ENCODE assay signal across 15 cellular contexts in the genomic region with DNA sequence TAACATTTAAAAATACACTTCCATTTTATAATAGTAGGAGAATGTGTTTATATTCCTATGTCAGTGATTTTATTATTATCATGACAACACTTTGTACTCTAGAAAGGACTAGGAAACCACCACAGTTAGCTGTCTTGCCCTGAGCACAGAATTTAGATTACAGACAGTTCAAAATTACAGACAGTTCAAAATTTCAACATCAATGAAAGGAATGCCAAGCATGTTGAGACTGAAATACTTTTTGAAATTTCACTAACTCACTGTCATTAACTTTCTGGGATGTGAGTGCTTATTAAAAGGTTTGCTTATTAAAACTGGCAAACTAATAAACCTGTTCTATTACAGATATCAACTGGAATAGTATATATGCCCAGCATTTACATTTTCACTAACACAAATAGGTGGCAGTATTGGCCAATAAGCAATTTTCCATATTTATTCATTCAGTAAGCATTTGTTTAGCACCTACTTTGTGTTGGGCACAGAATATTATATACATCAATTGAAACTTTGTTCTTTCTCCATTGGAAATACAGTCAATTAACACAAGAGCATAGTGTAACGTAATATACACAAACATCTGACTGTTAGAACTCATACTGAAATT.
DNase-seq lines count a peak whose midpoint lies in the region; ATAC-seq, FAIRE-seq and TF ChIP-seq lines count a peak whose summit lies in the region.
"Had no signal": no experiment of that assay in that cellular context is flagged by ENCODE, and none has a peak within 500 bp of the region (broad histone marks: within the 10 kb centered on the region; RNA-seq: fewer than 3 reads in every experiment).

No MANE protein-coding gene starts in this region.

- no peak for ATAC-seq in GM18861 (IDR thresholded peaks at IDR 0.05; ENCODE audit: unreplicated experiment)
- ATAC-seq: stimulated activated effector memory CD8-positive, alpha-beta T cell treated with anti-CD3 and anti-CD28 coated beads, Interleukin-12 subunit alpha, Interleukin-12 subunit beta, amount 100 ng/mL, for 72 hours had no signal

- H3K27ac ChIP-seq in AG04450 (ENCODE audit: low read depth, low read length) = no peak overlapping the region
- H3K27ac ChIP-seq in kidney (ENCODE audit: low read depth in 2 of 2, low read length in 2 of 2) = no peak overlapping the region
- H3K27ac ChIP-seq in adrenal gland = no peak overlapping the region
- H3K27ac ChIP-seq in dorsolateral prefrontal cortex = no peak overlapping the region
- H3K27ac ChIP-seq: colonic mucosa, Peyer's patch, prostate gland had no signal

- H3K4me1 ChIP-seq in kidney (ENCODE audit: control insufficient read depth in 1 of 2, insufficient read depth in 1 of 2, low read depth in 1 of 2, low read length in 2 of 2) (no peaks in the 10 kb centered on the region), adrenal gland (replicated peaks in 1 of 2) (peaks cover 0 to 10% of the 10 kb centered on the region in 2 donors)
- H3K4me1 ChIP-seq: colonic mucosa, Peyer's patch, prostate gland had no signal

- H3K27me3 ChIP-seq in AG04450 (ENCODE audit: control insufficient read depth, insufficient read depth, low read length) (no peaks in the 10 kb centered on the region), adrenal gland (no peaks in the 10 kb centered on the region), dorsolateral prefrontal cortex (no peaks in the 10 kb centered on the region)
- H3K27me3 ChIP-seq: colonic mucosa, Peyer's patch had no signal

- H3K9ac ChIP-seq in kidney (ENCODE audit: low read length in 2 of 2) = no peak overlapping the region

- TF ChIP-seq CTCF in AG04450 (IDR thresholded peaks at IDR 0.05; ENCODE audit: low read depth, low read length) (0 out of 2 replicates have a peak, but pooled peaks have one; percentile 7), kidney (IDR thresholded peaks at IDR 0.05; ENCODE audit: borderline replicate concordance, extremely low read depth, insufficient read depth) (no peak), adrenal gland (IDR thresholded peaks at IDR 0.05) (peak in 1 of 6 experiments; percentile 11), dorsolateral prefrontal cortex (IDR thresholded peaks at IDR 0.05 in 54 of 56, conservative IDR thresholded peaks at IDR 0.05 in 2 of 56; ENCODE audit: low read depth in 1 of 56, partially characterized antibody in 56 of 56) (no peak)

- H3K4me3 ChIP-seq in AG04450 (ENCODE audit: low read depth, low read length) (no peak overlapping the region), kidney (ENCODE audit: low read length in 2 of 2) (no peak overlapping the region), adrenal gland (no peak overlapping the region), dorsolateral prefrontal cortex (no peak overlapping the region)
- H3K4me3 ChIP-seq: colonic mucosa, Peyer's patch, prostate gland had no signal

- intact Hi-C loops in kidney (cut with DNase I) (no loop called here), adrenal gland (cut with DNase I) (no loop called here), dorsolateral prefrontal cortex (cut with DNase I) (loop anchor here in 1 of 2 donors (10.0 kb wide), 1 partner anchor 252 kb away; no protein-coding TSS in a partner anchor)

- WGBS in adrenal gland, 4 donors = 92 to 100% (median 94%) methylated on average over 1 of the region's 1 CpG

- no peak for DNase-seq in AG04450 (ENCODE audit: low read depth, low spot score)
- DNase-seq in HCEC 1CT = peak; percentile 9
- DNase-seq in kidney = no peak
- DNase-seq in adrenal gland = no peak
- no peak for DNase-seq in dorsolateral prefrontal cortex
- DNase-seq in HEK293T (ENCODE audit: extremely low spot score) = no peak
- DNase-seq: colonic mucosa; islet precursor cell; stimulated activated CD4-positive, alpha-beta T cell treated with anti-CD3 and anti-CD28 coated beads, Interleukin-2, amount 100 ng/mL, for 24 hours; T-helper 2 cell had no signal

- no peaks in the 10 kb centered on the region for H3K36me3 ChIP-seq in kidney (ENCODE audit: control insufficient read depth in 1 of 2, insufficient read depth in 2 of 2, low read length in 2 of 2)
- no peaks in the 10 kb centered on the region for H3K36me3 ChIP-seq in adrenal gland (replicated peaks in 1 of 2)
- H3K36me3 ChIP-seq: colonic mucosa, Peyer's patch, prostate gland had no signal

- CTCF ChIA-PET in AG04450 (lab: Charles Lee) = interaction anchor here (0.8 to 1.5 kb wide), 3 partner anchors 12 to 145 kb away, joined by 3 to 4 read pairs (median 3); no protein-coding TSS in a partner anchor
- CTCF ChIA-PET in HEK293T (lab: Yijun Ruan, JAX) = interaction anchor here (0.6 kb wide), 1 partner anchor 35 kb away, joined by 3 read pairs; no protein-coding TSS in a partner anchor

- H3K9me3 ChIP-seq in AG04450 (ENCODE audit: control insufficient read depth, insufficient read depth, low read length) (no peaks in the 10 kb centered on the region), kidney (ENCODE audit: control insufficient read depth in 1 of 2, low read length in 2 of 2) (no peaks in the 10 kb centered on the region), adrenal gland (replicated peaks in 1 of 3) (peaks cover 0 to 5% (median 0%) of the 10 kb centered on the region in 3 donors)
- H3K9me3 ChIP-seq: colonic mucosa, Peyer's patch, prostate gland had no signal

- TF ChIP-seq POLR2A in adrenal gland (IDR thresholded peaks at IDR 0.05) = no peak

- POLR2A ChIA-PET in AG04450 (lab: Yijun Ruan, JAX) = interaction anchor here (0.9 kb wide), 1 partner anchor 9 kb away, joined by 3 read pairs; no protein-coding TSS in a partner anchor
- POLR2A ChIA-PET in HEK293T (lab: Yijun Ruan, JAX) = no interaction called here

- FAIRE-seq in TTC549 (lab: Jason Lieb, UNC) (peak; percentile 7), kidney (lab: Jason Lieb, UNC) (peak; percentile 6)

TF ChIP-seq in HEK293T, 16 proteins besides CTCF, POLR2A, EP300 and RAD21:
- no peak for TF ChIP-seq TARDBP (IDR thresholded peaks at IDR 0.05)
- TF ChIP-seq ARNT (IDR thresholded peaks at IDR 0.05) = no peak
- no peak for TF ChIP-seq CTBP1 (IDR thresholded peaks at IDR 0.05; ENCODE audit: borderline replicate concordance)
- no peak for TF ChIP-seq FOXA1 (IDR thresholded peaks at IDR 0.05)
- no peak for TF ChIP-seq ZNF384 (IDR thresholded peaks at IDR 0.05)
- no peak for TF ChIP-seq BHLHE40 (IDR thresholded peaks at IDR 0.05; ENCODE audit: borderline replicate concordance)
- no peak for TF ChIP-seq NFRKB (IDR thresholded peaks at IDR 0.05)
- TF ChIP-seq FOXK2 (IDR thresholded peaks at IDR 0.05) = no peak
- no peak for TF ChIP-seq SUZ12 (IDR thresholded peaks at IDR 0.05)
TF ChIP-seq in HEK293T: peak in this region for 0.
